In genomic region chr11:65183201-65183891, GRCh38 we compare ENCODE assay signal across 11 cellular contexts. TPM values are rescaled to one million over a fixed set of nuclear protein-coding genes. Genes with fewer than 3 reads are reported as not detected.
DNase-seq lines count a peak whose midpoint lies in the region; ATAC-seq and TF ChIP-seq lines count a peak whose summit lies in the region.
"Had no signal": no experiment of that assay in that cellular context is flagged by ENCODE, and none has a peak within 500 bp of the region (broad histone marks: within the 10 kb centered on the region; RNA-seq: fewer than 3 reads in every experiment).

No MANE protein-coding gene starts in this region.

- no peaks in the 10 kb centered on the region for H3K9me3 ChIP-seq in tibial artery

- no peaks in the 10 kb centered on the region for H3K27me3 ChIP-seq in tibial artery

- H3K36me3 Mint-ChIP-seq in activated CD8-positive, alpha-beta memory T cell treated with anti-CD3 and anti-CD28 coated beads, Interleukin-2, amount 10 ng/mL, durations not matched to agents 7 days and 5 days = peaks cover 7% of the 10 kb centered on the region
- peaks cover 5% of the 10 kb centered on the region for H3K36me3 Mint-ChIP-seq in activated naive CD8-positive, alpha-beta T cell treated with anti-CD3 and anti-CD28 coated beads, Interleukin-2, amount 50 U/mL, for 24 hours (ENCODE audit: low read depth)

- H3K27ac ChIP-seq in tibial artery = peak overlapping the region; percentile 88 to 98

- H3K4me1 ChIP-seq in tibial artery = peaks cover 0 to 37% (median 23%) of the 10 kb centered on the region in 4 donors

- intact Hi-C loops in left colon (cut with DNase I, micrococcal nuclease) (no loop called here), tibial artery (cut with DNase I; ENCODE audit: low total_unique reads) (no loop called here)

- H3K27me3 Mint-ChIP-seq in activated CD8-positive, alpha-beta memory T cell treated with anti-CD3 and anti-CD28 coated beads, Interleukin-2, amount 10 ng/mL, durations not matched to agents 7 days and 5 days = no peaks in the 10 kb centered on the region
- no peaks in the 10 kb centered on the region for H3K27me3 Mint-ChIP-seq in activated naive CD8-positive, alpha-beta T cell treated with anti-CD3 and anti-CD28 coated beads, Interleukin-2, amount 50 U/mL, for 24 hours

- H3K4me3 ChIP-seq in tibial artery = peak overlapping the region; percentile 85 to 91

- peaks cover 17 to 43% (median 28%) of the 10 kb centered on the region in 3 donors for H3K36me3 ChIP-seq in tibial artery

- no peak for TF ChIP-seq CTCF in tibial artery (IDR thresholded peaks at IDR 0.05)

- peak overlapping the region; percentile 49 for H3K27ac Mint-ChIP-seq in activated CD8-positive, alpha-beta memory T cell treated with anti-CD3 and anti-CD28 coated beads, Interleukin-2, amount 10 ng/mL, durations not matched to agents 7 days and 5 days
- H3K27ac Mint-ChIP-seq in activated naive CD8-positive, alpha-beta T cell treated with anti-CD3 and anti-CD28 coated beads, Interleukin-2, amount 50 U/mL, for 24 hours = no peak overlapping the region

- ATAC-seq in activated CD8-positive, alpha-beta memory T cell treated with anti-CD3 and anti-CD28 coated beads, Interleukin-2, amount 10 ng/mL, durations not matched to agents 7 days and 5 days = no peak
- ATAC-seq in activated naive CD8-positive, alpha-beta T cell treated with anti-CD3 and anti-CD28 coated beads, Interleukin-2, amount 50 U/mL, for 24 hours = no peak
- ATAC-seq in left colon = peak; percentile 15

- H3K4me1 Mint-ChIP-seq in activated CD8-positive, alpha-beta memory T cell treated with anti-CD3 and anti-CD28 coated beads, Interleukin-2, amount 10 ng/mL, durations not matched to agents 7 days and 5 days = peaks cover 19% of the 10 kb centered on the region
- peaks cover 13% of the 10 kb centered on the region for H3K4me1 Mint-ChIP-seq in activated naive CD8-positive, alpha-beta T cell treated with anti-CD3 and anti-CD28 coated beads, Interleukin-2, amount 50 U/mL, for 24 hours

- peak overlapping the region; percentile 83 for H3K4me3 Mint-ChIP-seq in activated CD8-positive, alpha-beta memory T cell treated with anti-CD3 and anti-CD28 coated beads, Interleukin-2, amount 10 ng/mL, durations not matched to agents 7 days and 5 days
- H3K4me3 Mint-ChIP-seq in activated naive CD8-positive, alpha-beta T cell treated with anti-CD3 and anti-CD28 coated beads, Interleukin-2, amount 50 U/mL, for 24 hours = peak overlapping the region; percentile 12

- no peaks in the 10 kb centered on the region for H3K9me3 Mint-ChIP-seq in activated CD8-positive, alpha-beta memory T cell treated with anti-CD3 and anti-CD28 coated beads, Interleukin-2, amount 10 ng/mL, durations not matched to agents 7 days and 5 days (ENCODE audit: low read depth)
- H3K9me3 Mint-ChIP-seq in activated naive CD8-positive, alpha-beta T cell treated with anti-CD3 and anti-CD28 coated beads, Interleukin-2, amount 50 U/mL, for 24 hours = no peaks in the 10 kb centered on the region

- DNase-seq in activated CD8-positive, alpha-beta memory T cell treated with anti-CD3 and anti-CD28 coated beads, Interleukin-2, amount 10 ng/mL, durations not matched to agents 7 days and 5 days = no peak
- DNase-seq in activated CD8-positive, alpha-beta memory T cell treated with anti-CD3 and anti-CD28 coated beads, Interleukin-2, amount 50 U/mL, for 4 hours = no peak
- no peak for DNase-seq in activated naive CD8-positive, alpha-beta T cell treated with anti-CD3 and anti-CD28 coated beads, Interleukin-2, amount 50 U/mL, for 24 hours
- DNase-seq in left colon = peak; percentile 41 to 59
- no peak for DNase-seq in tibial artery
- no peak for DNase-seq in HuH-7.5 (ENCODE audit: low spot score)
- no peak for DNase-seq in inferior parietal cortex (ENCODE audit: extremely low spot score)
- no peak for DNase-seq in NCI-H2196 (lab: John Stamatoyannopoulos, UW; ENCODE audit: unreplicated experiment)
- DNase-seq: DMS53, WERI-Rb-1 had no signal

- CTCF ChIA-PET in activated CD8-positive, alpha-beta memory T cell treated with anti-CD3 and anti-CD28 coated beads, Interleukin-2, amount 10 ng/mL, durations not matched to agents 7 days and 5 days (lab: Charles Lee) = interaction anchor here (1.5 to 5.6 kb wide), 4 partner anchors 19 to 132 kb away, joined by 3 to 36 read pairs (median 10); partner anchors contain the start of genes CDC42EP2, FAU, MRPL49 and TM7SF2

RNA-seq across cellular contexts. Expression of gene CAPN1, which starts 1.6 kb away (rescaled TPM):
- 100 to 1,000 TPM; 137 to 174 TPM for total RNA-seq in activated CD8-positive, alpha-beta memory T cell treated with anti-CD3 and anti-CD28 coated beads, Interleukin-2, amount 10 ng/mL, durations not matched to agents 7 days and 5 days
- total RNA-seq in left colon = 100 to 1,000 TPM; 316 to 367 TPM

RNA-seq across cellular contexts. Expression of gene SPDYC, which starts 13.3 kb away (rescaled TPM):
- not detected for total RNA-seq in activated CD8-positive, alpha-beta memory T cell treated with anti-CD3 and anti-CD28 coated beads, Interleukin-2, amount 10 ng/mL, durations not matched to agents 7 days and 5 days
- not detected for total RNA-seq in left colon
- total RNA-seq: lung microvascular endothelial cell had no signal

RNA-seq across cellular contexts. Expression of gene SYVN1, which starts 49.0 kb away (rescaled TPM):
- 10 to 100 TPM; 34.4 to 35.1 TPM for total RNA-seq in activated CD8-positive, alpha-beta memory T cell treated with anti-CD3 and anti-CD28 coated beads, Interleukin-2, amount 10 ng/mL, durations not matched to agents 7 days and 5 days
- 10 to 100 TPM; 64.5 to 70.4 TPM for total RNA-seq in left colon

Comparison
In these comparisons a context has a peak if more than half of its experiments do, and no peak if none do; other contexts are left out.
1. DNase-seq: peak in left colon (2 of 2); none in activated CD8-positive, alpha-beta memory T cell treated with anti-CD3 and anti-CD28 coated beads, Interleukin-2, amount 10 ng/mL, durations not matched to agents 7 days and 5 days (single experiment), activated CD8-positive, alpha-beta memory T cell treated with anti-CD3 and anti-CD28 coated beads, Interleukin-2, amount 50 U/mL, for 4 hours (single experiment), activated naive CD8-positive, alpha-beta T cell treated with anti-CD3 and anti-CD28 coated beads, Interleukin-2, amount 50 U/mL, for 24 hours (single experiment), tibial artery (0 of 2), HuH-7.5 (single experiment), inferior parietal cortex (single experiment) and NCI-H2196 (single experiment).